In the genomic region with DNA sequence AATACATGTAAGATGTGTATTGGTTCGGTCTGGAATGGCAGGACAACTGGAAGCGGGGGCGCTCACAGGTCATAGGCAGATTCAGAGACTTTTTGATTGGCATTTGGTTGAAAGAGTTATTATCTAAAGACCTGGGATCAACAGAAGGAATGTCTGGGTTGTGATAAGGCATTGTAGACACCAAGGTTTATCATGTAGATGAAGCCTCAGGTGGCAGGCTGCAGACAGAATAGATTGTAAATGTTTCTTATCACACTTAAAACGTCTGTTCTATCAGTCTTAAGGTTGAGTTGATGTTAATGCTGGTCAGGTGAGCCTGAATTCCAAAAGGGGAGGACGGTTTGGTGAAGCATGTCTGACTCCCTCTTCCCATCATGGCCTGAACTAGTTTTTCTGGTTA, we compare ENCODE assay signal across 1 cellular context.
TF ChIP-seq lines count a peak whose summit lies in the region.

No MANE protein-coding gene starts in this region.

TF ChIP-seq in GM12878, 131 proteins besides CTCF, POLR2A, EP300 and RAD21:
- no peak for TF ChIP-seq MLLT1 (IDR thresholded peaks at IDR 0.05)
- no peak for TF ChIP-seq RBBP5 (conservative IDR thresholded peaks at IDR 0.05)
- TF ChIP-seq, protein P1, sequence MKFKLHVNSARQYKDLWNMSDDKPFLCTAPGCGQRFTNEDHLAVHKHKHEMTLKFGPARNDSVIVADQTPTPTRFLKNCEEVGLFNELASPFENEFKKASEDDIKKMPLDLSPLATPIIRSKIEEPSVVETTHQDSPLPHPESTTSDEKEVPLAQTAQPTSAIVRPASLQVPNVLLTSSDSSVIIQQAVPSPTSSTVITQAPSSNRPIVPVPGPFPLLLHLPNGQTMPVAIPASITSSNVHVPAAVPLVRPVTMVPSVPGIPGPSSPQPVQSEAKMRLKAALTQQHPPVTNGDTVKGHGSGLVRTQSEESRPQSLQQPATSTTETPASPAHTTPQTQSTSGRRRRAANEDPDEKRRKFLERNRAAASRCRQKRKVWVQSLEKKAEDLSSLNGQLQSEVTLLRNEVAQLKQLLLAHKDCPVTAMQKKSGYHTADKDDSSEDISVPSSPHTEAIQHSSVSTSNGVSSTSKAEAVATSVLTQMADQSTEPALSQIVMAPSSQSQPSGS (IDR thresholded peaks at IDR 0.05; ENCODE audit: low read length) = no peak
- TF ChIP-seq CREB1 (IDR thresholded peaks at IDR 0.05; ENCODE audit: low read depth) = no peak
- TF ChIP-seq, protein P2, sequence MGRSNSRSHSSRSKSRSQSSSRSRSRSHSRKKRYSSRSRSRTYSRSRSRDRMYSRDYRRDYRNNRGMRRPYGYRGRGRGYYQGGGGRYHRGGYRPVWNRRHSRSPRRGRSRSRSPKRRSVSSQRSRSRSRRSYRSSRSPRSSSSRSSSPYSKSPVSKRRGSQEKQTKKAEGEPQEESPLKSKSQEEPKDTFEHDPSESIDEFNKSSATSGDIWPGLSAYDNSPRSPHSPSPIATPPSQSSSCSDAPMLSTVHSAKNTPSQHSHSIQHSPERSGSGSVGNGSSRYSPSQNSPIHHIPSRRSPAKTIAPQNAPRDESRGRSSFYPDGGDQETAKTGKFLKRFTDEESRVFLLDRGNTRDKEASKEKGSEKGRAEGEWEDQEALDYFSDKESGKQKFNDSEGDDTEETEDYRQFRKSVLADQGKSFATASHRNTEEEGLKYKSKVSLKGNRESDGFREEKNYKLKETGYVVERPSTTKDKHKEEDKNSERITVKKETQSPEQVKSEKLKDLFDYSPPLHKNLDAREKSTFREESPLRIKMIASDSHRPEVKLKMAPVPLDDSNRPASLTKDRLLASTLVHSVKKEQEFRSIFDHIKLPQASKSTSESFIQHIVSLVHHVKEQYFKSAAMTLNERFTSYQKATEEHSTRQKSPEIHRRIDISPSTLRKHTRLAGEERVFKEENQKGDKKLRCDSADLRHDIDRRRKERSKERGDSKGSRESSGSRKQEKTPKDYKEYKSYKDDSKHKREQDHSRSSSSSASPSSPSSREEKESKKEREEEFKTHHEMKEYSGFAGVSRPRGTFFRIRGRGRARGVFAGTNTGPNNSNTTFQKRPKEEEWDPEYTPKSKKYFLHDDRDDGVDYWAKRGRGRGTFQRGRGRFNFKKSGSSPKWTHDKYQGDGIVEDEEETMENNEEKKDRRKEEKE (IDR thresholded peaks at IDR 0.05) = no peak
